ENCODE assay signal across 16 cellular contexts in the genomic region with DNA sequence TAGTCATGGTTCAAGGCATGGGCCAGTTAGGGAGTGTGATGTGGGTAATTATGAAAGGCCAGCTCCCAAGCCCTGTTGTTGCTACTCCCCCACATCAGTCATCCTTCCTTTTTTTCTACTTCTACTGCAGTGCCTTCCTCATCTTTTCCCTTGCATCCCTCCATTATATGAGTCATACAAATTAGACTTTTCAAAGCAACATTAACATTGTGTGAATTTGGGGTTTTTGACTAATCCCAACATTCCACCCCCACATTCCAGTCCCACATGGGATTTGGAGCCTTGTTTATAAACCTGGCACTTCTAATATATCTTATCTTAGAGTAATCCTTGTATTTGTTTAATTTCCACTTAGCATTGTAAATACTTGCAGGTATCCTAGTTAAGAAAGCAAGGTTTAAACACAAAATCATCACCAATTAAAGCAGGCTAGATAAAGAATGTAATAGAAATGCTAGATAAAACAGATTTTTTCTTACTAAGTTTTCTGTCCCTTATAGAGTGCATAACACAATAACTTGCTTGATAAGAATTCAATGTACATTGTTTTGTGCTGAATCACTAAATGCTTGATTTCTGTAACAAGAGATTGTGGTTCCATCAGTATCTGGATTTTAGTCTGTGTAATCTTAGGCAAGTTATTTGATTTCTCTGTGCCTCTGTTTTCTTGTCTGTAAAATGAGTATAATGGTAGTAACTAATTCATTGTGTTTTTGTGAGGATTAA.
DNase-seq lines count a peak whose midpoint lies in the region; ATAC-seq and TF ChIP-seq lines count a peak whose summit lies in the region.
"Had no signal": no experiment of that assay in that cellular context is flagged by ENCODE, and none has a peak within 500 bp of the region (broad histone marks: within the 10 kb centered on the region; RNA-seq: fewer than 3 reads in every experiment).

No MANE protein-coding gene starts in this region.

- no peaks in the 10 kb centered on the region for H3K36me3 ChIP-seq in mammary epithelial cell (ENCODE audit: insufficient read depth, low read length)
- H3K36me3 ChIP-seq in SJSA1: no peaks in the 10 kb centered on the region
- H3K36me3 ChIP-seq: ovary had no signal

- H3K4me2 ChIP-seq in mammary epithelial cell (ENCODE audit: insufficient read depth, low read depth, low read length): no peak overlapping the region

- H3K9me3 ChIP-seq in mammary epithelial cell (replicated peaks; ENCODE audit: insufficient read depth, low read length) (no peaks in the 10 kb centered on the region), SJSA1 (replicated peaks) (no peaks in the 10 kb centered on the region)
- H3K9me3 ChIP-seq: ovary had no signal

- no peaks in the 10 kb centered on the region for H4K20me1 ChIP-seq in mammary epithelial cell (ENCODE audit: insufficient read depth, low read length)

- no peak overlapping the region for H3K9ac ChIP-seq in mammary epithelial cell (ENCODE audit: insufficient read depth, low read length)

- no peaks in the 10 kb centered on the region for H3K79me2 ChIP-seq in mammary epithelial cell (ENCODE audit: insufficient read depth, low read length)

- H3K27me3 ChIP-seq in mammary epithelial cell (ENCODE audit: insufficient read depth, low read length) (no peaks in the 10 kb centered on the region), SJSA1 (replicated peaks) (no peaks in the 10 kb centered on the region), foreskin keratinocyte (no peaks in the 10 kb centered on the region)
- H3K27me3 ChIP-seq: ovary had no signal

- peaks cover 5% of the 10 kb centered on the region for H3K4me1 Mint-ChIP-seq in MCF 10A (ENCODE audit: insufficient read depth, unreplicated experiment)

- H3K9me3 Mint-ChIP-seq in MCF 10A (ENCODE audit: unreplicated experiment): no peaks in the 10 kb centered on the region

- dilution Hi-C loops in mammary epithelial cell (cut with HindIII; ENCODE audit: low sequenced_read_pairs): no loop called here

- H3K27me3 Mint-ChIP-seq in MCF 10A (ENCODE audit: insufficient read depth, unreplicated experiment): peaks cover 72% of the 10 kb centered on the region

- no peak overlapping the region for H3K27ac Mint-ChIP-seq in MCF 10A (ENCODE audit: low read depth, unreplicated experiment)

- no peaks in the 10 kb centered on the region for H3K36me3 Mint-ChIP-seq in MCF 10A (ENCODE audit: insufficient read depth, unreplicated experiment)

- POLR2A ChIA-PET in MCF 10A (lab: Yijun Ruan, JAX): no interaction called here

- no peak overlapping the region for H2AFZ ChIP-seq in mammary epithelial cell (ENCODE audit: low read depth, low read length)

- TF ChIP-seq CTCF in mammary epithelial cell (conservative IDR thresholded peaks at IDR 0.05 in 1 of 2, IDR thresholded peaks at IDR 0.05 in 1 of 2; ENCODE audit: extremely low read depth in 1 of 2, insufficient read depth in 1 of 2, low read depth in 1 of 2, low read length in 2 of 2) (no peak), MCF 10A (IDR thresholded peaks at IDR 0.05; ENCODE audit: unreplicated experiment) (no peak), foreskin keratinocyte (conservative IDR thresholded peaks at IDR 0.05) (no peak)

- in situ Hi-C loops in mammary epithelial cell (cut with MboI; ENCODE audit: low sequenced_read_pairs in 2 of 2): no loop called here

- H3K4me1 ChIP-seq in mammary epithelial cell (ENCODE audit: insufficient read depth, low read length) (peaks cover 6% of the 10 kb centered on the region), SJSA1 (replicated peaks) (peaks cover 21% of the 10 kb centered on the region), foreskin keratinocyte (peaks cover 8% of the 10 kb centered on the region)

- no TSS peak for BruUV-seq in mammary epithelial cell (replicated peaks; lab: Mats Ljungman, UMichigan)
- BruUV-seq in MCF 10A (replicated peaks; lab: Mats Ljungman, UMichigan): no TSS peak

- ATAC-seq in foreskin keratinocyte (peak; percentile 75), GM21381 (IDR thresholded peaks at IDR 0.05; ENCODE audit: unreplicated experiment) (no peak)

- DNase-seq in mammary epithelial cell (peak; percentile 25), MCF 10A (ENCODE audit: unreplicated experiment) (no peak), SJSA1 (ENCODE audit: low read depth in 1 of 2, low spot score in 2 of 2) (peak; percentile 65 to 91), foreskin keratinocyte (peak; percentile 28 to 63), AG08395 (ENCODE audit: low spot score) (no peak), NAMALWA (ENCODE audit: low spot score) (no peak), cerebellum (ENCODE audit: low spot score) (no peak)
- DNase-seq: activated CD4-positive, alpha-beta T cell treated with anti-CD3 and anti-CD28 coated beads, Interleukin-2, amount 50 U/mL, for 48 hours; activated gamma-delta T cell treated with Interleukin-2 at 50 U/mL for 16 hours; DMS79; erythroblast; NCI-H1092; NCI-H345; ovary; trophoblast cell had no signal

- no peak overlapping the region for H3K4me3 Mint-ChIP-seq in MCF 10A (ENCODE audit: unreplicated experiment)

- intact Hi-C loops in mammary epithelial cell (cut with micrococcal nuclease): no loop called here
- intact Hi-C loops in MCF 10A (cut with micrococcal nuclease): no loop called here

- CTCF ChIA-PET in mammary epithelial cell (lab: Charles Lee; ENCODE audit: low non-redundant PET) (no interaction called here), MCF 10A (lab: Yijun Ruan, JAX) (interaction anchor here (0.6 kb wide), 1 partner anchor 969 kb away, joined by 3 read pairs; no protein-coding TSS in a partner anchor)

- H3K27ac ChIP-seq in mammary epithelial cell (ENCODE audit: insufficient read depth, low read depth, low read length): no peak overlapping the region
- H3K27ac ChIP-seq in SJSA1: peak overlapping the region; percentile 66
- H3K27ac ChIP-seq in foreskin keratinocyte: no peak overlapping the region
- H3K27ac ChIP-seq: ovary had no signal

- no peak overlapping the region for H3K4me3 ChIP-seq in mammary epithelial cell (replicated peaks in 1 of 3; ENCODE audit: insufficient read depth in 1 of 3, low read depth in 2 of 3, low read length in 3 of 3)
- no peak overlapping the region for H3K4me3 ChIP-seq in SJSA1
- H3K4me3 ChIP-seq: ovary had no signal

Comparison
In these comparisons a context has a peak if more than half of its experiments do, and no peak if none do; other contexts are left out.
1. DNase-seq: peak in mammary epithelial cell (single experiment), SJSA1 (2 of 2) and foreskin keratinocyte (2 of 2); none in MCF 10A (single experiment), AG08395 (single experiment), NAMALWA (single experiment) and cerebellum (single experiment).